In the genomic region with DNA sequence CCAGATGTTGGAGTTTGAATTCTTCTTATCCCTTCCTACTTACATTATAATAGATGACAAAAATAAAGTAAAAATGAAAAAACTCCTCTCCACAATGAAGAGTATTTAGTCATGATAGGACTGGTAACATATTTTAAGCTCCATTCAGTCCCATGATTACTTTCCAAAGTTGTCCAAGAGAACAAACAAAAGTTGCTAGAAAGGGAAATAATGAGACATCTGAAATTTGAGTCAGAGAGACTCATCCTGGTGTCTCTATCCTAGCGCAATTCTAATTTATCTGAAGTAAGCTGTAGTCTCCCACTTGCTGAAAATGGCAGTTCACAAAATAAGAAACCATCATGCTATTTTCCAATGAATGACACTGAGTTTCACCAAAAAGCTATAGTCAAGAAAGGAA, we compare ENCODE assay signal across 18 cellular contexts.
DNase-seq lines count a peak whose midpoint lies in the region; ATAC-seq, FAIRE-seq and TF ChIP-seq lines count a peak whose summit lies in the region.
"Had no signal": no experiment of that assay in that cellular context is flagged by ENCODE, and none has a peak within 500 bp of the region (broad histone marks: within the 10 kb centered on the region; RNA-seq: fewer than 3 reads in every experiment).

No MANE protein-coding gene starts in this region.

- 44 to 82% methylated on average over 1 of the region's 1 CpG for whole genome bisulfite sequencing in gastroesophageal sphincter (ENCODE audit: low coverage in 1 of 2), 2 donors

- in situ Hi-C loops in Panc1 (cut with HindIII; ENCODE audit: low pct_unique_long_range_greater_than_20kb, low sequenced_read_pairs): no loop called here
- in situ Hi-C loops in gastrocnemius medialis (cut with MboI; ENCODE audit: low sequenced_read_pairs in 4 of 4): loop anchor here in 1 of 4 donors (25.0 kb wide), 1 partner anchor 381 kb away; no protein-coding TSS in a partner anchor

- H3K4me1 ChIP-seq in Panc1 (ENCODE audit: control insufficient read depth, insufficient read depth, low read length): no peaks in the 10 kb centered on the region; the same call in 1 of the 2 replicates
- H3K4me1 ChIP-seq in gastroesophageal sphincter: peaks cover 0 to 57% (median 0%) of the 10 kb centered on the region in 3 donors
- H3K4me1 ChIP-seq in gastrocnemius medialis: peaks cover 7 to 40% of the 10 kb centered on the region in 2 donors

- TF ChIP-seq EP300 in gastroesophageal sphincter (IDR thresholded peaks at IDR 0.05): no peak

- TF ChIP-seq POLR2A in gastroesophageal sphincter (IDR thresholded peaks at IDR 0.05): no peak
- TF ChIP-seq POLR2A in gastrocnemius medialis (IDR thresholded peaks at IDR 0.05): no peak

- intact Hi-C loops in Panc1 (cut with micrococcal nuclease; ENCODE audit: unreplicated experiment): no loop called here
- intact Hi-C loops in gastrocnemius medialis (cut with DNase I; ENCODE audit: low total_unique reads): loop anchor here (5.0 kb wide), 1 partner anchor 76 kb away; no protein-coding TSS in a partner anchor

- CTCF ChIA-PET in Panc1 (lab: Charles Lee): no interaction called here

- ATAC-seq in Panc1: no peak
- no peak for ATAC-seq in gastroesophageal sphincter
- no peak for ATAC-seq in gastrocnemius medialis
- ATAC-seq in stimulated activated naive CD8-positive, alpha-beta T cell treated with anti-CD3 and anti-CD28 coated beads, Interleukin-15, Interleukin-2, amounts not matched to agents 100 U/mL and 50 U/mL, for 24 hours: no peak
- ATAC-seq: A549 had no signal

- no peak for DNase-seq in Panc1 (ENCODE audit: low read depth, low spot score)
- DNase-seq in gastrocnemius medialis: no peak
- DNase-seq in activated CD8-positive, alpha-beta memory T cell treated with anti-CD3 and anti-CD28 coated beads for 24 hours: no peak
- no peak for DNase-seq in stimulated activated naive CD8-positive, alpha-beta T cell treated with anti-CD3 and anti-CD28 coated beads, Interleukin-15, Interleukin-2, amounts not matched to agents 100 U/mL and 50 U/mL, for 24 hours
- DNase-seq in NCI-H2171 treated with DMSO at 0.1 percent for 48 hours (lab: John Stamatoyannopoulos, UW): no peak
- no peak for DNase-seq in NCI-H446 (lab: John Stamatoyannopoulos, UW)
- DNase-seq: Calu3; CD4-positive, CD25-positive, alpha-beta regulatory T cell; DMS79 treated with DMSO at 0.1 percent for 48 hours; Kasumi-1; MV-4-11; NCI-H1417 treated with DMSO at 0.1 percent for 48 hours; NCI-H2029; NCI-H510A treated with DMSO at 0.1 percent for 48 hours; SIG-M5 had no signal

- FAIRE-seq in G401.6 (lab: Jason Lieb, UNC): peak; percentile 50
- FAIRE-seq: A549 had no signal

- TF ChIP-seq CTCF in Panc1 (IDR thresholded peaks at IDR 0.05) (no peak), gastroesophageal sphincter (IDR thresholded peaks at IDR 0.05) (no peak), gastrocnemius medialis (IDR thresholded peaks at IDR 0.05 in 4 of 5, conservative IDR thresholded peaks at IDR 0.05 in 1 of 5) (no peak)

- H3K36me3 ChIP-seq in Panc1 (ENCODE audit: control insufficient read depth, insufficient read depth, low read length) (no peaks in the 10 kb centered on the region), gastroesophageal sphincter (no peaks in the 10 kb centered on the region), gastrocnemius medialis (no peaks in the 10 kb centered on the region)

- POLR2A ChIA-PET in Panc1 (lab: Charles Lee): no interaction called here

- H3K4me3 ChIP-seq in Panc1 (ENCODE audit: low read depth in 2 of 2, low read length in 2 of 2) (no peak overlapping the region), gastroesophageal sphincter (no peak overlapping the region), gastrocnemius medialis (no peak overlapping the region)
- H3K4me3 ChIP-seq: A549 had no signal

- H3K27ac ChIP-seq in Panc1 (ENCODE audit: low read length): peak overlapping the region; percentile 44; the same call in 1 of the 2 replicates
- peak overlapping the region in 3 of 4 donors; percentile 35 to 52 (median 38) for H3K27ac ChIP-seq in gastroesophageal sphincter
- H3K27ac ChIP-seq in gastrocnemius medialis: peak overlapping the region in 3 of 4 donors; percentile 7 to 34 (median 22)

- H3K27me3 ChIP-seq in Panc1 (ENCODE audit: control insufficient read depth, insufficient read depth, low read length) (no peaks in the 10 kb centered on the region), gastroesophageal sphincter (no peaks in the 10 kb centered on the region), gastrocnemius medialis (no peaks in the 10 kb centered on the region)

- no peaks in the 10 kb centered on the region for H3K9me3 ChIP-seq in Panc1 (ENCODE audit: control insufficient read depth, insufficient read depth, low read depth, low read length)
- no peaks in the 10 kb centered on the region for H3K9me3 ChIP-seq in gastroesophageal sphincter
- H3K9me3 ChIP-seq in gastrocnemius medialis: no peaks in the 10 kb centered on the region
- H3K9me3 ChIP-seq: A549 had no signal

- no TSS peak for BruUV-seq in Panc1 (replicated peaks; lab: Mats Ljungman, UMichigan)
